Comparison of ENCODE assay signal across 35 cellular contexts in genomic region chr12:14941369-14941768, GRCh38. TPM values are rescaled to one million over a fixed set of nuclear protein-coding genes. Genes with fewer than 3 reads are reported as not detected.
"Had no signal": no experiment of that assay in that cellular context is flagged by ENCODE, and none has a peak within 500 bp of the region (broad histone marks: within the 10 kb centered on the region; RNA-seq: fewer than 3 reads in every experiment).

No MANE protein-coding gene starts in this region.

- FAIRE-seq: astrocyte, islet of Langerhans had no signal

- H3K9me3 ChIP-seq: gastrocnemius medialis, left lung, lower lobe of right lung, ovary, right lobe of liver, vagina had no signal

- H3K9me3 Mint-ChIP-seq: activated T-cell treated with anti-CD3 and anti-CD28 coated beads, Interleukin-2, amount 50 U/mL, for 4 hours; activated T-helper 2 cell treated with anti-CD3 and anti-CD28 coated beads, Interferon-gamma antibody, Interleukin-2, Interleukin-4, amounts not matched to agents 10 μg/mL and 5 μg/mL and 100 μg/mL, durations not matched to agents 14 hours and 24 hours and 36 hours; effector memory CD8-positive, alpha-beta T cell; stimulated activated naive CD8-positive, alpha-beta T cell treated with anti-CD3 and anti-CD28 coated beads, Interleukin-15, amount 100 ng/mL, for 72 hours; T-cell; T-helper 2 cell treated with Interferon-gamma antibody and Interleukin-4, amounts not matched to agents 5 μg/mL and 100 μg/mL, for 36 hours had no signal

- H3K4me1 ChIP-seq: gastrocnemius medialis, right lobe of liver had no signal

- H3K4me3 ChIP-seq: gastrocnemius medialis, left lung, lower lobe of right lung, ovary, right lobe of liver, vagina had no signal

- H3K27me3 Mint-ChIP-seq: activated CD4-positive, alpha-beta T cell treated with anti-CD3 and anti-CD28 coated beads for 36 hours; effector memory CD8-positive, alpha-beta T cell; progenitor cell of endocrine pancreas; stimulated activated naive CD8-positive, alpha-beta T cell treated with anti-CD3 and anti-CD28 coated beads, Interleukin-15, amount 100 ng/mL, for 72 hours; T-cell; type B pancreatic cell had no signal

- H3K27ac Mint-ChIP-seq: nephron progenitor cell; progenitor cell of endocrine pancreas; stimulated activated naive CD8-positive, alpha-beta T cell treated with anti-CD3 and anti-CD28 coated beads, Interleukin-15, amount 100 ng/mL, for 72 hours; type B pancreatic cell had no signal

- H3K4me3 Mint-ChIP-seq: activated CD4-positive, alpha-beta T cell treated with anti-CD3 and anti-CD28 coated beads for 36 hours; activated T-cell treated with anti-CD3 and anti-CD28 coated beads, Interleukin-2, amount 50 U/mL, for 4 hours; effector memory CD8-positive, alpha-beta T cell; nephron progenitor cell; stimulated activated naive CD8-positive, alpha-beta T cell treated with anti-CD3 and anti-CD28 coated beads, Interleukin-15, amount 100 ng/mL, for 72 hours; T-cell; T-helper 2 cell treated with Interferon-gamma antibody and Interleukin-4, amounts not matched to agents 5 μg/mL and 100 μg/mL, for 36 hours; type B pancreatic cell had no signal

- H3K27ac ChIP-seq: brain microvascular endothelial cell, gastrocnemius medialis, left lung, lower lobe of right lung, ovary, right lobe of liver, vagina had no signal

- H3K27me3 ChIP-seq: brain microvascular endothelial cell, gastrocnemius medialis, left lung, ovary, right lobe of liver, vagina had no signal

- ATAC-seq: activated CD4-positive, alpha-beta T cell treated with anti-CD3 and anti-CD28 coated beads for 36 hours; activated T-cell treated with anti-CD3 and anti-CD28 coated beads, Interleukin-2, amount 50 U/mL, for 4 hours; effector memory CD8-positive, alpha-beta T cell; gastrocnemius medialis; left lung; right lobe of liver; stimulated activated naive CD8-positive, alpha-beta T cell treated with anti-CD3 and anti-CD28 coated beads, Interleukin-15, amount 100 ng/mL, for 72 hours had no signal

- H3K36me3 ChIP-seq: gastrocnemius medialis, ovary had no signal

- DNase-seq: activated CD4-positive, alpha-beta T cell treated with anti-CD3 and anti-CD28 coated beads for 36 hours; activated CD4-positive, alpha-beta T cell treated with anti-CD3 and anti-CD28 coated beads, Interleukin-2, amount 50 U/mL, for 48 hours; activated CD4-positive, CD25-positive, alpha-beta regulatory T cell; activated CD8-positive, alpha-beta memory T cell treated with anti-CD3 and anti-CD28 coated beads, Interleukin-2, amount 50 U/mL, for 48 hours; activated naive CD4-positive, alpha-beta T cell; activated T-cell treated with anti-CD3 and anti-CD28 coated beads, Interleukin-2, amount 50 U/mL, for 4 hours; amniotic stem cell; brain microvascular endothelial cell; cortex of kidney; effector memory CD8-positive, alpha-beta T cell; erythroblast; gastrocnemius medialis; glutamatergic neuron; left lung; lower lobe of right lung; mesenchymal stem cell; nephron progenitor cell; ovary; right lobe of liver; stimulated activated CD4-positive, alpha-beta T cell treated with anti-CD3 and anti-CD28 coated beads, Interleukin-4, amount 100 ng/mL, for 1 hour; stimulated activated naive CD8-positive, alpha-beta T cell treated with anti-CD3 and anti-CD28 coated beads, Interleukin-15, amount 100 ng/mL, for 72 hours; substantia nigra; T-cell had no signal

RNA-seq across cellular contexts. Expression of gene ERP27, which starts 3.0 kb away (rescaled TPM):
- total RNA-seq: skeletal muscle tissue had no signal

RNA-seq across cellular contexts. Expression of gene PDE6H, which starts 31.5 kb away (rescaled TPM):
- total RNA-seq: activated T-cell treated with anti-CD3 and anti-CD28 coated beads, Interleukin-2, amount 50 U/mL, for 4 hours; activated T-helper 2 cell treated with anti-CD3 and anti-CD28 coated beads, Interferon-gamma antibody, Interleukin-2, Interleukin-4, amounts not matched to agents 10 μg/mL and 5 μg/mL and 100 μg/mL, durations not matched to agents 14 hours and 24 hours and 36 hours; astrocyte; cardiac septum; chondrocyte; gastrocnemius medialis; left lung; ovary; progenitor cell of endocrine pancreas; renal cortical epithelial cell; right lobe of liver; skeletal muscle tissue; T-cell; vagina had no signal
- polyA plus RNA-seq: ovary, thymus had no signal

RNA-seq across cellular contexts. Expression of gene MGP, which starts 55.7 kb away (rescaled TPM):
- total RNA-seq: activated CD4-positive, alpha-beta T cell treated with anti-CD3 and anti-CD28 coated beads for 36 hours; activated T-helper 2 cell treated with anti-CD3 and anti-CD28 coated beads, Interferon-gamma antibody, Interleukin-2, Interleukin-4, amounts not matched to agents 10 μg/mL and 5 μg/mL and 100 μg/mL, durations not matched to agents 14 hours and 24 hours and 36 hours; astrocyte; progenitor cell of endocrine pancreas had no signal
